8 cellular contexts compared by ENCODE assay signal in the genomic region with DNA sequence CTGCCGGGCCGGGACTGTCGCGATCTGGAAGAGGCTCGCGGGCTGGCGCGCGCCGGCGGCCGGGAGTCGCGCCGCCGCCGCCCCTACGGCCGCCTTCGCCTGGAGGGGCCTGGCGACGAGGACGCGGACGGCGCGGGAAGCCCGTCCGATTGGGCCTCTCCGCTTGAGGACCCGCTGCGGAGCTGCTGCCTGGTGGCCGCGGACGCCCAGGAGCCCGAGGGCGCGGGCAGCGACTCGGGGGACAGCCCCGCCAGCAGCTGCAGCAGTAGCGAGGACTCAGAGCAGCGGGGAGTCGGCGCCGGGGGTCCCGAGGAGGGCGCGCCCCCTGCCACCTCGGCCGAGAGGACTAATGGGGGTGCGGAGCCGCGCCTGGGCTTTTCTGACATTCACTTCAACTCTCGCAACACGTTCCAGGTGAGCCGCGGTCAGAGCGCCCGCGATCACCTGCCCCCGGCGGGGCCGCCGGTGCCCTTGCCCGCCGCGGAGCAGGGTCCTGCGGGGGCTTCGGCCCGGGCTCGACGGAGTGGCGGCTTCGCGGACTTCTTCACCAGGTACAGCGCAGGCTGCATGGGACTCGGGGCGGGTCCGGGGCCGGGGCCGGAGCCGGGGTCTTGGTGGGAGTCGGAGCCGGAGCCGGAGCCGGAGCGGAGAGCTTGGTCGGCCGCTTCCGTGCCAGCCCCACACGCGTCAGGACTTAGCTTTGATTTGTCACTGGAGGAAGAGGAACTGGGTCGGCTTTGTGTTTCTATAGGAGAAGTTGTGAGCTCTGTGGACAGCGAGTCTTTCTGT. TPM values are rescaled to one million over a fixed set of nuclear protein-coding genes. Genes with fewer than 3 reads are reported as not detected.
DNase-seq lines count a peak whose midpoint lies in the region; ATAC-seq and TF ChIP-seq lines count a peak whose summit lies in the region.

No MANE protein-coding gene starts in this region.

- H3K36me3 ChIP-seq in BJ (ENCODE audit: control insufficient read depth, insufficient read depth, low read length), result no peaks in the 10 kb centered on the region
- no peaks in the 10 kb centered on the region for H3K36me3 ChIP-seq in uterus

- ATAC-seq in GM18870 (IDR thresholded peaks at IDR 0.05; ENCODE audit: unreplicated experiment) (peak; percentile 59), HG03060 (IDR thresholded peaks at IDR 0.05; ENCODE audit: low read depth, unreplicated experiment) (peak; percentile 37)
- peak; percentile 42 to 49 for ATAC-seq in activated T-cell treated with anti-CD3 and anti-CD28 coated beads, Interleukin-2, amount 50 U/mL, for 4 hours
- ATAC-seq in naive thymus-derived CD8-positive, alpha-beta T cell, result peak; percentile 53 to 61

- peaks cover 8% of the 10 kb centered on the region for H3K4me1 Mint-ChIP-seq in activated T-cell treated with anti-CD3 and anti-CD28 coated beads, Interleukin-2, amount 50 U/mL, for 4 hours (ENCODE audit: low read depth)
- peaks cover 0 to 12% (median 5%) of the 10 kb centered on the region in 4 donors for H3K4me1 Mint-ChIP-seq in naive thymus-derived CD8-positive, alpha-beta T cell

- no peaks in the 10 kb centered on the region for H3K36me3 Mint-ChIP-seq in activated T-cell treated with anti-CD3 and anti-CD28 coated beads, Interleukin-2, amount 50 U/mL, for 4 hours (ENCODE audit: insufficient read depth)
- H3K36me3 Mint-ChIP-seq in naive thymus-derived CD8-positive, alpha-beta T cell, result peaks cover 0 to 6% (median 5%) of the 10 kb centered on the region in 3 donors

- peak in 1 of 2 donors; percentile 32 for TF ChIP-seq POLR2A in uterus (IDR thresholded peaks at IDR 0.05)

- intact Hi-C loops in uterus (cut with DNase I; ENCODE audit: low total_unique reads), result no loop called here

- H3K27me3 ChIP-seq in BJ (ENCODE audit: control insufficient read depth, insufficient read depth, low read length) (no peaks in the 10 kb centered on the region), uterus (no peaks in the 10 kb centered on the region)

- H3K9me3 Mint-ChIP-seq in activated T-cell treated with anti-CD3 and anti-CD28 coated beads, Interleukin-2, amount 50 U/mL, for 4 hours, result no peaks in the 10 kb centered on the region
- peaks cover 0 to 8% (median 0%) of the 10 kb centered on the region in 9 donors for H3K9me3 Mint-ChIP-seq in naive thymus-derived CD8-positive, alpha-beta T cell

- no peak for TF ChIP-seq CTCF in BJ (IDR thresholded peaks at IDR 0.05; ENCODE audit: insufficient read depth, low read depth, low read length)
- TF ChIP-seq CTCF in fibroblast of the aortic adventitia (IDR thresholded peaks at IDR 0.05; ENCODE audit: insufficient read depth, low read length), result no peak
- peak in 1 of 4 experiments; percentile 0 for TF ChIP-seq CTCF in uterus (IDR thresholded peaks at IDR 0.05)

- peaks cover 78% of the 10 kb centered on the region for H3K27me3 Mint-ChIP-seq in activated T-cell treated with anti-CD3 and anti-CD28 coated beads, Interleukin-2, amount 50 U/mL, for 4 hours (ENCODE audit: low read depth)
- peaks cover 33 to 76% (median 59%) of the 10 kb centered on the region in 5 donors for H3K27me3 Mint-ChIP-seq in naive thymus-derived CD8-positive, alpha-beta T cell

- peak overlapping the region; percentile 84 to 93 for H3K27ac ChIP-seq in uterus

- peaks cover 0 to 3% of the 10 kb centered on the region in 2 donors for H3K4me1 ChIP-seq in uterus

- H3K27ac Mint-ChIP-seq in naive thymus-derived CD8-positive, alpha-beta T cell, result peak overlapping the region in 1 of 10 donors; percentile 51

- H3K4me3 ChIP-seq in BJ (ENCODE audit: low read depth, low read length), result peak overlapping the region; percentile 81
- peak overlapping the region; percentile 87 for H3K4me3 ChIP-seq in fibroblast of the aortic adventitia (ENCODE audit: low read depth, low read length)
- peak overlapping the region; percentile 59 to 92 for H3K4me3 ChIP-seq in uterus

- CTCF ChIA-PET in BJ (lab: Yijun Ruan, JAX), result interaction anchor here (1.0 to 1.7 kb wide), 3 partner anchors 14 to 41 kb away, joined by 3 to 4 read pairs (median 3); a partner anchor contains a TSS

- H3K9me3 ChIP-seq in uterus, result no peaks in the 10 kb centered on the region

- H3K4me3 Mint-ChIP-seq in activated T-cell treated with anti-CD3 and anti-CD28 coated beads, Interleukin-2, amount 50 U/mL, for 4 hours, result peak overlapping the region; percentile 80
- peak overlapping the region; percentile 68 to 90 (median 86) for H3K4me3 Mint-ChIP-seq in naive thymus-derived CD8-positive, alpha-beta T cell

- DNase-seq in BJ (ENCODE audit: low read depth) (no peak), NCI-H345 treated with DMSO at 0.1 percent for 48 hours (lab: John Stamatoyannopoulos, UW; ENCODE audit: unreplicated experiment) (peak; percentile 13), fibroblast of the aortic adventitia (ENCODE audit: low read depth) (peak; percentile 62), uterus (peak; percentile 26 to 33)
- no peak for DNase-seq in activated T-cell treated with anti-CD3 and anti-CD28 coated beads, Interleukin-2, amount 50 U/mL, for 4 hours
- DNase-seq in naive thymus-derived CD8-positive, alpha-beta T cell, result peak in 4 of 10 donors; percentile 4 to 25 (median 6)

- POLR2A ChIA-PET in BJ (lab: Charles Lee), result interaction anchor here (0.7 kb wide), 2 partner anchors 39 to 45 kb away, joined by 3 to 4 read pairs; no protein-coding TSS in a partner anchor
- POLR2A ChIA-PET in naive thymus-derived CD8-positive, alpha-beta T cell (lab: Charles Lee), result no interaction called here

RNA-seq across cellular contexts. Expression of a gene that starts 0.9 kb away (rescaled TPM):
- polyA plus RNA-seq in BJ (2011; rRNA removed), result 2.3 and 3.3 TPM in 2 replicates
- 2.7 and 3.2 TPM in 2 replicates for polyA minus RNA-seq in BJ (2011; rRNA and poly(A)+ RNA removed)
- total RNA-seq in activated T-cell treated with anti-CD3 and anti-CD28 coated beads, Interleukin-2, amount 50 U/mL, for 4 hours, result under 1 TPM; 0.27 to 0.38 (median 0.32) TPM
- total RNA-seq in fibroblast of the aortic adventitia (ENCODE audit: low replicate concordance), result 11.8 and 16.5 TPM in 2 replicates
- under 1 TPM in 1 of 2 experiments, not detected in 1; 0.18 TPM for total RNA-seq in naive thymus-derived CD8-positive, alpha-beta T cell
- polyA plus RNA-seq in naive thymus-derived CD8-positive, alpha-beta T cell, result not detected
- 10 to 100 TPM in 2 of 4 donors, 1 to 10 TPM in 2; 7.2 to 37.5 (median 13.6) TPM for total RNA-seq in uterus

RNA-seq across cellular contexts. Expression of a gene that starts 40.5 kb away (rescaled TPM):
- 5.6 and 12.5 TPM in 2 replicates for polyA plus RNA-seq in BJ (2011; rRNA removed)
- 6.2 and 7.4 TPM in 2 replicates for polyA minus RNA-seq in BJ (2011; rRNA and poly(A)+ RNA removed)
- 10 to 100 TPM; 48.8 to 54.6 (median 52.8) TPM for total RNA-seq in activated T-cell treated with anti-CD3 and anti-CD28 coated beads, Interleukin-2, amount 50 U/mL, for 4 hours
- total RNA-seq in fibroblast of the aortic adventitia (ENCODE audit: low replicate concordance), result 20.8 and 36.4 TPM in 2 replicates
- total RNA-seq in naive thymus-derived CD8-positive, alpha-beta T cell, result 10 to 100 TPM; 23.0 to 24.8 TPM
- 10 to 100 TPM; 10.6 to 16.0 (median 14.0) TPM for polyA plus RNA-seq in naive thymus-derived CD8-positive, alpha-beta T cell
- total RNA-seq in uterus, result 10 to 100 TPM in 2 of 4 donors, 1 to 10 TPM in 2; 6.2 to 48.7 (median 16.7) TPM

Comparison
In these comparisons a context has a peak if more than half of its experiments do, and no peak if none do; other contexts are left out.
1. DNase-seq: peak in NCI-H345 treated with DMSO at 0.1 percent for 48 hours (single experiment), fibroblast of the aortic adventitia (single experiment) and uterus (2 of 2); none in BJ (single experiment) and activated T-cell treated with anti-CD3 and anti-CD28 coated beads, Interleukin-2, amount 50 U/mL, for 4 hours (single experiment).
2. Peak in every context shown above with its lines, with median percentiles within 50 percentile points of each other: H3K4me3 ChIP-seq and ATAC-seq.